Comparison of ENCODE assay signal across 4 cellular contexts in genomic region chr19:45933759-45934158, GRCh38. TPM values are rescaled to one million over a fixed set of nuclear protein-coding genes. Genes with fewer than 3 reads are reported as not detected.
"Had no signal": no experiment of that assay in that cellular context is flagged by ENCODE, and none has a peak within 500 bp of the region (broad histone marks: within the 10 kb centered on the region; RNA-seq: fewer than 3 reads in every experiment).

No MANE protein-coding gene starts in this region.

- H3K4me3 ChIP-seq: GM12878 had no signal

- DNase-seq: GDM1, GF-D8 had no signal

RNA-seq across cellular contexts. Expression of gene NANOS2, which starts 19.2 kb away (rescaled TPM):
- total RNA-seq: GM12878 had no signal
- polyA plus RNA-seq: GM12878 had no signal

RNA-seq across cellular contexts. Expression of gene NOVA2, which starts 39.9 kb away (rescaled TPM):
- total RNA-seq: G401 had no signal
